15 cellular contexts compared by ENCODE assay signal in the genomic region with DNA sequence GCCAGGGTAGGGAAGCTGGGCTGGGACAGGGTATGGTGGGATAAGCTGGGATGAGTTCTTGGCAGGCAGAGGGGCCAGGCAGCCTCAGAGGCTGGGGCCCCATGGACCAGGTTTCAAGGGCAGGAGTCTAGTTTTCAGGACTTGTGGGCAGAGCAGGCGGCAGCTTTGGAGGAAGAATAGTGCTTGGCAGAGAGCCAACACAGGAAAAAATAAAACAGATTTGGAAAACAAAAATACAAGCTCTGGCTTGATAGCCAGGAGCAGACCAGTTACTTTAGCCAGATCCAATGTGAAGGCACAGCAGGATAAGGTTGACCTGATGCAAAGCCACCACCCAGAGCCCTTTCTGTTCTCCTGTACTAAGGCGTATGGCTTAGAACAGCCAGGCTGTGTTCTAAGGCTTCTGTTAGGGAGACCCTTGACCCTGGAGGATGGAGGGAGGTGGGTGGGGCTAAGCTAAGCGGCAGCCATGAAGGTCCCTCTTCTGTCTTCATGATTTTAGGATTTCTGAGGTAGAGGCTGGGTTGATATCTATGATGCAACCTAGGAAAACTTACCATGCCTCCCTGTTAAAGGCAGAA. TPM values are rescaled to one million over a fixed set of nuclear protein-coding genes. Genes with fewer than 3 reads are reported as not detected.
DNase-seq lines count a peak whose midpoint lies in the region; ATAC-seq and TF ChIP-seq lines count a peak whose summit lies in the region.
"Had no signal": no experiment of that assay in that cellular context is flagged by ENCODE, and none has a peak within 500 bp of the region (broad histone marks: within the 10 kb centered on the region; RNA-seq: fewer than 3 reads in every experiment).

No MANE protein-coding gene starts in this region.

- H3K4me1 ChIP-seq in right lobe of liver, result no peaks in the 10 kb centered on the region

- H3K9me3 Mint-ChIP-seq in activated T-cell treated with anti-CD3 and anti-CD28 coated beads, Interleukin-2, amount 50 U/mL, for 24 hours, result no peaks in the 10 kb centered on the region
- peaks cover 0 to 6% (median 0%) of the 10 kb centered on the region in 5 experiments for H3K9me3 Mint-ChIP-seq in brain
- H3K9me3 Mint-ChIP-seq: nephron had no signal

- intact Hi-C loops in sciatic nerve (cut with DNase I) (no loop called here), right lobe of liver (cut with DNase I) (no loop called here)

- WGBS in right lobe of liver (ENCODE audit: insufficient coverage, low coverage, low lambda C conversion rate, missing lambda C conversion rate), result 70% methylated on average over 3 of the region's 3 CpGs

- no peaks in the 10 kb centered on the region for H3K9me3 ChIP-seq in right lobe of liver

- no peak for DNase-seq in activated T-cell treated with anti-CD3 and anti-CD28 coated beads, Interleukin-2, amount 50 U/mL, for 24 hours
- no peak for DNase-seq in activated T-cell treated with anti-CD3 and anti-CD28 coated beads, Interleukin-2, amount 50 U/mL, for 1 hour
- DNase-seq in NCI-H146 treated with DMSO at 0.1 percent for 48 hours (lab: John Stamatoyannopoulos, UW; ENCODE audit: unreplicated experiment) (peak; percentile 20), sciatic nerve (ENCODE audit: low spot score) (no peak), right lobe of liver (no peak), NOMO-1 treated with dmso at 0.1 percent for 144 hours (lab: John Stamatoyannopoulos, UW; ENCODE audit: unreplicated experiment) (no peak), NCI-H2029 (lab: John Stamatoyannopoulos, UW) (no peak)
- DNase-seq: activated effector memory CD4-positive, alpha-beta T cell treated with anti-CD3 and anti-CD28 coated beads, Interleukin-2, amount 50 U/mL, for 16 hours; glutamatergic neuron; NCI-H226; stimulated activated CD4-positive, alpha-beta T cell treated with anti-CD3 and anti-CD28 coated beads, Interleukin-4, amount 100 ng/mL, for 1 hour had no signal

- H3K4me3 Mint-ChIP-seq in activated T-cell treated with anti-CD3 and anti-CD28 coated beads, Interleukin-2, amount 50 U/mL, for 24 hours, result no peak overlapping the region
- H3K4me3 Mint-ChIP-seq in brain, result no peak overlapping the region

- no peaks in the 10 kb centered on the region for H3K27me3 ChIP-seq in right lobe of liver
- H3K27me3 ChIP-seq: cardiac muscle cell had no signal

- H3K36me3 ChIP-seq in right lobe of liver, result no peaks in the 10 kb centered on the region
- H3K36me3 ChIP-seq: cardiac muscle cell had no signal

- peaks cover 90% of the 10 kb centered on the region for H3K4me1 Mint-ChIP-seq in activated T-cell treated with anti-CD3 and anti-CD28 coated beads, Interleukin-2, amount 50 U/mL, for 24 hours (ENCODE audit: low read depth)
- H3K4me1 Mint-ChIP-seq in brain, result peaks cover 62% of the 10 kb centered on the region

- TF ChIP-seq CTCF in brain (conservative IDR thresholded peaks at IDR 0.05) (no peak), right lobe of liver (IDR thresholded peaks at IDR 0.05) (no peak)

- H3K4me3 ChIP-seq in right lobe of liver, result no peak overlapping the region
- H3K4me3 ChIP-seq: cardiac muscle cell, GM23248 had no signal

- H3K27me3 Mint-ChIP-seq in activated T-cell treated with anti-CD3 and anti-CD28 coated beads, Interleukin-2, amount 50 U/mL, for 24 hours, result no peaks in the 10 kb centered on the region
- peaks cover 8% of the 10 kb centered on the region for H3K27me3 Mint-ChIP-seq in brain

- H3K36me3 Mint-ChIP-seq in activated T-cell treated with anti-CD3 and anti-CD28 coated beads, Interleukin-2, amount 50 U/mL, for 24 hours (ENCODE audit: low read depth), result peaks cover 53% of the 10 kb centered on the region
- peaks cover 3% of the 10 kb centered on the region for H3K36me3 Mint-ChIP-seq in brain

- no peak for TF ChIP-seq POLR2A in right lobe of liver (IDR thresholded peaks at IDR 0.05)

- peak; percentile 23 for ATAC-seq in sciatic nerve
- ATAC-seq in right lobe of liver, result no peak

- no peak overlapping the region for H3K27ac ChIP-seq in right lobe of liver
- H3K27ac ChIP-seq: cardiac muscle cell, GM23248 had no signal

- peak overlapping the region; percentile 73 for H3K27ac Mint-ChIP-seq in activated T-cell treated with anti-CD3 and anti-CD28 coated beads, Interleukin-2, amount 50 U/mL, for 24 hours
- H3K27ac Mint-ChIP-seq in brain, result peak overlapping the region; percentile 1 to 56 (median 42)
- H3K27ac Mint-ChIP-seq: nephron had no signal

RNA-seq across cellular contexts. Expression of gene TRAF5, which starts 5.5 kb away (rescaled TPM):
- 2.9 TPM for polyA plus RNA-seq in brain (ENCODE audit: insufficient read depth, low read depth, low replicate concordance)
- 22.0 TPM for total RNA-seq in sciatic nerve
- total RNA-seq in right lobe of liver, result 1 to 10 TPM in 5 of 6 experiments, under 1 TPM in 1; 0.59 to 3.6 (median 1.6) TPM
